Comparison of ENCODE assay signal across 20 cellular contexts in genomic region chr21:35711213-35711612, GRCh38.
DNase-seq lines count a peak whose midpoint lies in the region; ATAC-seq and TF ChIP-seq lines count a peak whose summit lies in the region.
"Had no signal": no experiment of that assay in that cellular context is flagged by ENCODE, and none has a peak within 500 bp of the region (broad histone marks: within the 10 kb centered on the region; RNA-seq: fewer than 3 reads in every experiment).

No MANE protein-coding gene starts in this region.

- no peaks in the 10 kb centered on the region for H3K27me3 ChIP-seq in DND-41 (ENCODE audit: insufficient read depth, low read length, poor library complexity)
- no peaks in the 10 kb centered on the region for H3K27me3 ChIP-seq in MM.1S (replicated peaks; ENCODE audit: insufficient read depth, low read length)
- H3K27me3 ChIP-seq in smooth muscle cell (ENCODE audit: low read depth): peaks cover 5% of the 10 kb centered on the region
- H3K27me3 ChIP-seq: BLaER1 treated with 17β-estradiol and CSF1 and Interleukin-3, amounts not matched to agents 10 nM and 100 nM had no signal

- intact Hi-C loops in OCI-LY7 (cut with micrococcal nuclease; ENCODE audit: unreplicated experiment): no loop called here

- H3K4me1 ChIP-seq in DND-41 (ENCODE audit: insufficient read depth, low read length): peaks cover 42% of the 10 kb centered on the region
- peaks cover 20% of the 10 kb centered on the region for H3K4me1 ChIP-seq in MM.1S (ENCODE audit: low read length)
- H3K4me1 ChIP-seq in OCI-LY7 (ENCODE audit: insufficient read depth, low read length, poor library complexity, severe bottlenecking): peaks cover 22% of the 10 kb centered on the region
- no peaks in the 10 kb centered on the region for H3K4me1 ChIP-seq in smooth muscle cell (ENCODE audit: low read depth)
- H3K4me1 ChIP-seq: A549; BLaER1 treated with 17β-estradiol and CSF1 and Interleukin-3, amounts not matched to agents 10 nM and 100 nM had no signal

- 31% methylated on average over 3 of the region's 3 CpGs for WGBS in smooth muscle cell (ENCODE audit: low lambda C conversion rate)

- H4K20me1 ChIP-seq in DND-41 (ENCODE audit: insufficient read depth, low read length): no peaks in the 10 kb centered on the region
- H4K20me1 ChIP-seq in MM.1S (ENCODE audit: insufficient read depth, low read length): no peaks in the 10 kb centered on the region
- no peaks in the 10 kb centered on the region for H4K20me1 ChIP-seq in OCI-LY7 (ENCODE audit: insufficient read depth, low read length)
- no peaks in the 10 kb centered on the region for H4K20me1 ChIP-seq in smooth muscle cell (ENCODE audit: low read depth)
- H4K20me1 ChIP-seq: BLaER1 treated with 17β-estradiol and CSF1 and Interleukin-3, amounts not matched to agents 10 nM and 100 nM had no signal

- H3F3A ChIP-seq in MM.1S (ENCODE audit: insufficient read depth, low read length): peaks cover 11% of the 10 kb centered on the region
- no peaks in the 10 kb centered on the region for H3F3A ChIP-seq in smooth muscle cell (ENCODE audit: low read depth)

- H3K27ac ChIP-seq in DND-41 (ENCODE audit: low read length) (peak overlapping the region; percentile 69), MM.1S (ENCODE audit: low read length) (peak overlapping the region; percentile 17; the same call in 1 of the 2 replicates), OCI-LY7 (ENCODE audit: low read depth, low read length, poor library complexity, severe bottlenecking) (peak overlapping the region; percentile 47), smooth muscle cell (ENCODE audit: low read depth) (no peak overlapping the region)
- H3K27ac ChIP-seq: 22Rv1; A549; BLaER1 treated with 17β-estradiol and CSF1 and Interleukin-3, amounts not matched to agents 10 nM and 100 nM had no signal

- no peaks in the 10 kb centered on the region for H3K79me2 ChIP-seq in DND-41 (ENCODE audit: insufficient read depth, low read length)
- H3K79me2 ChIP-seq in MM.1S (ENCODE audit: low read length): no peaks in the 10 kb centered on the region
- no peaks in the 10 kb centered on the region for H3K79me2 ChIP-seq in OCI-LY7 (ENCODE audit: insufficient read depth, low read depth, low read length)
- H3K79me2 ChIP-seq in smooth muscle cell (ENCODE audit: low read depth): no peaks in the 10 kb centered on the region

- H3K4me2 ChIP-seq in DND-41 (ENCODE audit: insufficient read depth, low read length): peak overlapping the region; percentile 29; the same call in 1 of the 2 replicates
- peak overlapping the region; percentile 20; the same call in 1 of the 2 replicates for H3K4me2 ChIP-seq in MM.1S (ENCODE audit: low read depth, low read length)
- peak overlapping the region; percentile 57 for H3K4me2 ChIP-seq in OCI-LY7 (ENCODE audit: low read length)
- peak overlapping the region; percentile 40 for H3K4me2 ChIP-seq in smooth muscle cell
- H3K4me2 ChIP-seq: A549; BLaER1 treated with 17β-estradiol and CSF1 and Interleukin-3, amounts not matched to agents 10 nM and 100 nM had no signal

- no peaks in the 10 kb centered on the region for H3K9me3 ChIP-seq in DND-41 (ENCODE audit: insufficient read depth, low read length, severe bottlenecking)
- no peaks in the 10 kb centered on the region for H3K9me3 ChIP-seq in MM.1S (replicated peaks; ENCODE audit: insufficient read depth, low read length)
- no peaks in the 10 kb centered on the region for H3K9me3 ChIP-seq in OCI-LY7 (ENCODE audit: low read length)
- H3K9me3 ChIP-seq in smooth muscle cell (replicated peaks; ENCODE audit: low read depth): no peaks in the 10 kb centered on the region
- H3K9me3 ChIP-seq: A549; BLaER1 treated with 17β-estradiol and CSF1 and Interleukin-3, amounts not matched to agents 10 nM and 100 nM had no signal

- no peaks in the 10 kb centered on the region for H3K36me3 ChIP-seq in DND-41 (ENCODE audit: insufficient read depth, low read length)
- no peaks in the 10 kb centered on the region for H3K36me3 ChIP-seq in MM.1S (replicated peaks; ENCODE audit: insufficient read depth, low read length)
- no peaks in the 10 kb centered on the region for H3K36me3 ChIP-seq in OCI-LY7 (ENCODE audit: insufficient read depth, low read length)
- no peaks in the 10 kb centered on the region for H3K36me3 ChIP-seq in smooth muscle cell (ENCODE audit: low read depth)
- H3K36me3 ChIP-seq: BLaER1 treated with 17β-estradiol and CSF1 and Interleukin-3, amounts not matched to agents 10 nM and 100 nM had no signal

- POLR2A ChIA-PET in OCI-LY7 (lab: Charles Lee): interaction anchor here (0.6 kb wide), 1 partner anchor 1456 kb away, joined by 3 read pairs; no protein-coding TSS in a partner anchor

- no peak overlapping the region; the same call in 1 of the 2 replicates for H3K9ac ChIP-seq in DND-41 (ENCODE audit: low read depth, low read length)
- no peak overlapping the region for H3K9ac ChIP-seq in MM.1S (ENCODE audit: low read length)
- no peak overlapping the region for H3K9ac ChIP-seq in smooth muscle cell (ENCODE audit: low read depth)
- H3K9ac ChIP-seq: BLaER1 treated with 17β-estradiol and CSF1 and Interleukin-3, amounts not matched to agents 10 nM and 100 nM had no signal

- no peak overlapping the region for H3K4me3 ChIP-seq in DND-41 (ENCODE audit: low read depth in 1 of 2, low read length in 2 of 2)
- no peak overlapping the region for H3K4me3 ChIP-seq in MM.1S (ENCODE audit: low read length)
- H3K4me3 ChIP-seq in OCI-LY7 (ENCODE audit: low read depth, low read length, poor library complexity, severe bottlenecking): peak overlapping the region; percentile 6
- H3K4me3 ChIP-seq in smooth muscle cell: no peak overlapping the region
- H3K4me3 ChIP-seq: A549; BLaER1 treated with 17β-estradiol and CSF1 and Interleukin-3, amounts not matched to agents 10 nM and 100 nM had no signal

- H3K9me2 ChIP-seq in MM.1S (replicated peaks; ENCODE audit: insufficient read depth, low read length) (no peaks in the 10 kb centered on the region), OCI-LY7 (ENCODE audit: insufficient read depth, low read length) (no peaks in the 10 kb centered on the region)

- peak; percentile 62 for ATAC-seq in DND-41 (ENCODE audit: insufficient read depth, low read depth)
- ATAC-seq: A549 had no signal

- peak; percentile 59 for DNase-seq in DND-41
- DNase-seq in MM.1S: no peak
- DNase-seq in OCI-LY7 (ENCODE audit: low spot score): no peak
- DNase-seq in smooth muscle cell (lab: John Stamatoyannopoulos, UW; ENCODE audit: unreplicated experiment): no peak
- DNase-seq in HCEC 1CT: no peak
- no peak for DNase-seq in SHP77 (lab: John Stamatoyannopoulos, UW)
- no peak for DNase-seq in C1 segment of cervical spinal cord (lab: John Stamatoyannopoulos, UW)
- DNase-seq: AML-193; CD4-positive, alpha-beta memory T cell; CD4-positive, CD25-positive, alpha-beta regulatory T cell; CD8-positive, alpha-beta memory T cell; COR-L47; DMS 273 treated with DMSO at 0.1 percent for 48 hours; DMS153; DMS53; DMS79; GF-D8 had no signal

- no peak overlapping the region for H2AFZ ChIP-seq in DND-41 (ENCODE audit: low read depth, low read length)
- H2AFZ ChIP-seq in MM.1S (ENCODE audit: low read length): no peak overlapping the region
- H2AFZ ChIP-seq in OCI-LY7 (ENCODE audit: low read length): peak overlapping the region; percentile 12; the same call in 1 of the 2 replicates
- peak overlapping the region; percentile 75 for H2AFZ ChIP-seq in smooth muscle cell (ENCODE audit: low read depth)

- CTCF ChIA-PET in OCI-LY7 (lab: Charles Lee; ENCODE audit: unreplicated experiment): no interaction called here

- TF ChIP-seq CTCF in DND-41 (IDR thresholded peaks at IDR 0.05; ENCODE audit: borderline replicate concordance, extremely low read depth, low read length, poor library complexity, severe bottlenecking): no peak
- no peak for TF ChIP-seq CTCF in MM.1S (IDR thresholded peaks at IDR 0.05; ENCODE audit: low read length)
- no peak for TF ChIP-seq CTCF in OCI-LY7 (conservative IDR thresholded peaks at IDR 0.05; ENCODE audit: low read length)
- TF ChIP-seq CTCF in smooth muscle cell (IDR thresholded peaks at IDR 0.05; ENCODE audit: borderline replicate concordance, insufficient read depth, poor library complexity, severe bottlenecking): no peak

- no TSS peak for BruUV-seq in OCI-LY7 (replicated peaks; lab: Mats Ljungman, UMichigan)

Comparison
In these comparisons a context has a peak if more than half of its experiments do, and no peak if none do; other contexts are left out.
1. H2AFZ ChIP-seq: peak in OCI-LY7 (single experiment) and smooth muscle cell (single experiment); none in DND-41 (single experiment) and MM.1S (single experiment).
2. Peak in every context shown above with its lines, with median percentiles within 50 percentile points of each other: H3K4me2 ChIP-seq.